ENCODE assay signal across 20 cellular contexts in genomic region chr4:14621731-14622459, GRCh38.
DNase-seq lines count a peak whose midpoint lies in the region; ATAC-seq and TF ChIP-seq lines count a peak whose summit lies in the region.
"Had no signal": no experiment of that assay in that cellular context is flagged by ENCODE, and none has a peak within 500 bp of the region (broad histone marks: within the 10 kb centered on the region; RNA-seq: fewer than 3 reads in every experiment).

No MANE protein-coding gene starts in this region.

- ATAC-seq in heart right ventricle = peak; percentile 73 to 98 (median 90)
- no peak for ATAC-seq in activated T-cell treated with anti-CD3 and anti-CD28 coated beads, Interleukin-2, amount 50 U/mL, for 4 hours
- no peak for ATAC-seq in activated naive CD4-positive, alpha-beta T cell treated with anti-CD3 and anti-CD28 coated beads, Interleukin-2, amount 50 U/mL, for 72 hours
- ATAC-seq in HG02623 (IDR thresholded peaks at IDR 0.05; ENCODE audit: unreplicated experiment) = no peak

- no peak overlapping the region for H3K27ac Mint-ChIP-seq in activated naive CD4-positive, alpha-beta T cell treated with anti-CD3 and anti-CD28 coated beads, Interleukin-2, amount 50 U/mL, for 72 hours
- H3K27ac Mint-ChIP-seq: CD14-positive monocyte had no signal

- H3K4me1 ChIP-seq in heart right ventricle = peaks cover 0 to 18% (median 5%) of the 10 kb centered on the region in 9 donors

- no peaks in the 10 kb centered on the region for H3K36me3 Mint-ChIP-seq in activated T-cell treated with anti-CD3 and anti-CD28 coated beads, Interleukin-2, amount 50 U/mL, for 4 hours (ENCODE audit: insufficient read depth)
- no peaks in the 10 kb centered on the region for H3K36me3 Mint-ChIP-seq in activated naive CD4-positive, alpha-beta T cell treated with anti-CD3 and anti-CD28 coated beads, Interleukin-2, amount 50 U/mL, for 72 hours
- H3K36me3 Mint-ChIP-seq: CD14-positive monocyte had no signal

- H3K27ac ChIP-seq in heart right ventricle = peak overlapping the region in 8 of 10 donors; percentile 38 to 72 (median 64)
- H3K27ac ChIP-seq: 22Rv1 had no signal

- 44 to 50% methylated on average over 7 of the region's 7 CpGs for WGBS in heart right ventricle, 2 donors

- no peaks in the 10 kb centered on the region for H3K27me3 ChIP-seq in heart right ventricle
- H3K27me3 ChIP-seq: MG63 had no signal

- intact Hi-C loops in heart right ventricle (cut with DNase I) = loop anchor here in 1 of 10 donors (5.0 kb wide), 1 partner anchor 855 kb away; no protein-coding TSS in a partner anchor

- no peak overlapping the region for H3K4me3 Mint-ChIP-seq in activated T-cell treated with anti-CD3 and anti-CD28 coated beads, Interleukin-2, amount 50 U/mL, for 4 hours
- H3K4me3 Mint-ChIP-seq: CD14-positive monocyte had no signal

- DNase-seq in NCI-H82 (lab: John Stamatoyannopoulos, UW) (peak; percentile 3), NCI-H82 treated with DMSO at 0.1 percent for 48 hours (lab: John Stamatoyannopoulos, UW; ENCODE audit: unreplicated experiment) (no peak), heart right ventricle (no peak), left kidney (ENCODE audit: low read depth, low spot score) (peak; percentile 23), GM19240 (ENCODE audit: insufficient read length, low spot score) (no peak)
- no peak for DNase-seq in activated T-cell treated with anti-CD3 and anti-CD28 coated beads, Interleukin-2, amount 50 U/mL, for 4 hours
- no peak for DNase-seq in activated naive CD4-positive, alpha-beta T cell treated with anti-CD3 and anti-CD28 coated beads, Interleukin-2, amount 50 U/mL, for 72 hours (ENCODE audit: low spot score in 2 of 2)
- DNase-seq: DMS79, HCEC 1CT, Kasumi-1, MG63, NCI-H1092, NCI-H146, NCI-H2081 treated with DMSO at 0.1 percent for 48 hours, NCI-H446 treated with DMSO at 0.1 percent for 48 hours, SHP77 treated with DMSO at 0.1 percent for 48 hours, SK-N-SH had no signal

- no peaks in the 10 kb centered on the region for H3K4me1 Mint-ChIP-seq in activated T-cell treated with anti-CD3 and anti-CD28 coated beads, Interleukin-2, amount 50 U/mL, for 4 hours (ENCODE audit: low read depth)
- H3K4me1 Mint-ChIP-seq: CD14-positive monocyte had no signal

- H3K4me3 ChIP-seq in heart right ventricle = no peak overlapping the region
- H3K4me3 ChIP-seq: MG63 had no signal

- H3K9me3 ChIP-seq in heart right ventricle = peaks cover 0 to 5% (median 0%) of the 10 kb centered on the region in 11 donors
- H3K9me3 ChIP-seq: MG63, SK-N-SH had no signal

- no peak for TF ChIP-seq CTCF in heart right ventricle (IDR thresholded peaks at IDR 0.05)

- no peaks in the 10 kb centered on the region for H3K9me3 Mint-ChIP-seq in activated T-cell treated with anti-CD3 and anti-CD28 coated beads, Interleukin-2, amount 50 U/mL, for 4 hours
- H3K9me3 Mint-ChIP-seq in activated naive CD4-positive, alpha-beta T cell treated with anti-CD3 and anti-CD28 coated beads, Interleukin-2, amount 50 U/mL, for 72 hours = peaks cover 0 to 9% of the 10 kb centered on the region in 2 donors

- no peaks in the 10 kb centered on the region for H3K36me3 ChIP-seq in heart right ventricle
- H3K36me3 ChIP-seq: MG63 had no signal

- H3K27me3 Mint-ChIP-seq in activated T-cell treated with anti-CD3 and anti-CD28 coated beads, Interleukin-2, amount 50 U/mL, for 4 hours (ENCODE audit: low read depth) = no peaks in the 10 kb centered on the region

Comparison
In these comparisons a context has a peak if more than half of its experiments do, and no peak if none do; other contexts are left out.
1. DNase-seq: peak in NCI-H82 (single experiment) and left kidney (single experiment); none in NCI-H82 treated with DMSO at 0.1 percent for 48 hours (single experiment), heart right ventricle (0 of 2), GM19240 (single experiment), activated T-cell treated with anti-CD3 and anti-CD28 coated beads, Interleukin-2, amount 50 U/mL, for 4 hours (single experiment) and activated naive CD4-positive, alpha-beta T cell treated with anti-CD3 and anti-CD28 coated beads, Interleukin-2, amount 50 U/mL, for 72 hours (0 of 2).
2. ATAC-seq: peak in heart right ventricle (8 of 8); none in activated T-cell treated with anti-CD3 and anti-CD28 coated beads, Interleukin-2, amount 50 U/mL, for 4 hours (0 of 2), activated naive CD4-positive, alpha-beta T cell treated with anti-CD3 and anti-CD28 coated beads, Interleukin-2, amount 50 U/mL, for 72 hours (0 of 2) and HG02623 (single experiment).